ENCODE assay signal across 20 cellular contexts in the genomic region with DNA sequence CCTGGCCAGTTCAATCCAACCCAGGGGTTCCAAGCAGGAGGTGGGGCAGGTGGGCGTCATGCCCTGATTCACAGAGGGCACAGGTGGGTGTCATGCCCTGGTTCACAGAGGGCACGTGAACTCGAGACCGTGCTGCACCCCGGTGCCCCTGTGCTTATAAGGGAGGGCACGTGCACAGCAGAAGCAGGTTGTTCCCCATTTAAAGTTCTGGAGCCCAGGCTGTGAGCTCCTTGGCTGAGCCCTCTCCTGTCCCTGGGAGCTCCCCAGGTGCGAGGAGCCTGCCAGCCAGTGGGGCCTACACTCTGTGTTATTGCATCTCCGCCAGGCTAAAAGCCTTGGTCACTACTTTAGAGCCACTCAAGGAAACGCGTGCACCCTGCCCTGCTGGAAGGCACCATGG. TPM values are rescaled to one million over a fixed set of nuclear protein-coding genes. Genes with fewer than 3 reads are reported as not detected.
DNase-seq lines count a peak whose midpoint lies in the region; ATAC-seq and TF ChIP-seq lines count a peak whose summit lies in the region.
"Had no signal": no experiment of that assay in that cellular context is flagged by ENCODE, and none has a peak within 500 bp of the region (broad histone marks: within the 10 kb centered on the region; RNA-seq: fewer than 3 reads in every experiment).

No MANE protein-coding gene starts in this region.

- H3K9me3 Mint-ChIP-seq in natural killer cell treated with Interleukin-12 subunit alpha and Interleukin-12 subunit beta and Interleukin-15 and Interleukin-18, amount 100 ng/mL, for 72 hours = no peaks in the 10 kb centered on the region
- H3K9me3 Mint-ChIP-seq in natural killer cell (no peaks in the 10 kb centered on the region), glutamatergic neuron (ENCODE audit: unreplicated experiment) (peaks cover 3% of the 10 kb centered on the region), osteocyte (ENCODE audit: unreplicated experiment) (no peaks in the 10 kb centered on the region)
- H3K9me3 Mint-ChIP-seq in effector memory CD8-positive, alpha-beta T cell = no peaks in the 10 kb centered on the region
- H3K9me3 Mint-ChIP-seq: CD4-positive, alpha-beta memory T cell; HFFc6 had no signal

- H3K27me3 Mint-ChIP-seq in natural killer cell treated with Interleukin-12 subunit alpha and Interleukin-12 subunit beta and Interleukin-15 and Interleukin-18, amount 100 ng/mL, for 72 hours = peaks cover 14 to 20% of the 10 kb centered on the region in 2 donors
- H3K27me3 Mint-ChIP-seq in natural killer cell (ENCODE audit: low read depth in 2 of 2) = peaks cover 25 to 27% of the 10 kb centered on the region in 2 donors
- H3K27me3 Mint-ChIP-seq in glutamatergic neuron (ENCODE audit: unreplicated experiment) = peaks cover 17% of the 10 kb centered on the region
- H3K27me3 Mint-ChIP-seq in osteocyte (ENCODE audit: unreplicated experiment) = peaks cover 29% of the 10 kb centered on the region
- H3K27me3 Mint-ChIP-seq in effector memory CD8-positive, alpha-beta T cell = peaks cover 51 to 81% of the 10 kb centered on the region in 2 donors

- intact Hi-C loops in natural killer cell (cut with micrococcal nuclease) = no loop called here

- TF ChIP-seq CTCF in natural killer cell (IDR thresholded peaks at IDR 0.05) (no peak), glutamatergic neuron (IDR thresholded peaks at IDR 0.05; ENCODE audit: partially characterized antibody, unreplicated experiment) (no peak), osteocyte (IDR thresholded peaks at IDR 0.05) (no peak)

- H3K4me3 Mint-ChIP-seq in natural killer cell treated with Interleukin-12 subunit alpha and Interleukin-12 subunit beta and Interleukin-15 and Interleukin-18, amount 100 ng/mL, for 72 hours = no peak overlapping the region
- H3K4me3 Mint-ChIP-seq in natural killer cell = no peak overlapping the region
- H3K4me3 Mint-ChIP-seq in glutamatergic neuron (ENCODE audit: unreplicated experiment) = no peak overlapping the region
- no peak overlapping the region for H3K4me3 Mint-ChIP-seq in osteocyte (ENCODE audit: unreplicated experiment)
- no peak overlapping the region for H3K4me3 Mint-ChIP-seq in effector memory CD8-positive, alpha-beta T cell
- H3K4me3 Mint-ChIP-seq: CD4-positive, alpha-beta memory T cell; HFFc6 had no signal

- no peak overlapping the region for H3K27ac Mint-ChIP-seq in natural killer cell treated with Interleukin-12 subunit alpha and Interleukin-12 subunit beta and Interleukin-15 and Interleukin-18, amount 100 ng/mL, for 72 hours
- H3K27ac Mint-ChIP-seq in natural killer cell = no peak overlapping the region
- H3K27ac Mint-ChIP-seq in glutamatergic neuron (ENCODE audit: unreplicated experiment) = no peak overlapping the region
- peak overlapping the region; percentile 1 for H3K27ac Mint-ChIP-seq in osteocyte (ENCODE audit: unreplicated experiment)
- no peak overlapping the region for H3K27ac Mint-ChIP-seq in effector memory CD8-positive, alpha-beta T cell
- H3K27ac Mint-ChIP-seq: CD4-positive, alpha-beta memory T cell; HFFc6 had no signal

- no peak for ATAC-seq in natural killer cell treated with Interleukin-12 subunit alpha and Interleukin-12 subunit beta and Interleukin-15 and Interleukin-18, amount 100 ng/mL, for 72 hours
- ATAC-seq in natural killer cell (no peak), GM19351 (IDR thresholded peaks at IDR 0.05; ENCODE audit: unreplicated experiment) (no peak), HG02885 (IDR thresholded peaks at IDR 0.05; ENCODE audit: poor library complexity, unreplicated experiment) (no peak)
- ATAC-seq in effector memory CD8-positive, alpha-beta T cell (replicated peaks) = no peak

- H3K4me1 Mint-ChIP-seq in natural killer cell treated with Interleukin-12 subunit alpha and Interleukin-12 subunit beta and Interleukin-15 and Interleukin-18, amount 100 ng/mL, for 72 hours (ENCODE audit: low read depth in 2 of 2) = no peaks in the 10 kb centered on the region
- no peaks in the 10 kb centered on the region for H3K4me1 Mint-ChIP-seq in natural killer cell
- peaks cover 23% of the 10 kb centered on the region for H3K4me1 Mint-ChIP-seq in glutamatergic neuron (ENCODE audit: low read depth, unreplicated experiment)
- peaks cover 41% of the 10 kb centered on the region for H3K4me1 Mint-ChIP-seq in osteocyte (ENCODE audit: unreplicated experiment)
- H3K4me1 Mint-ChIP-seq in effector memory CD8-positive, alpha-beta T cell (ENCODE audit: low read depth in 2 of 2) = peaks cover 0 to 4% of the 10 kb centered on the region in 2 donors
- H3K4me1 Mint-ChIP-seq: CD4-positive, alpha-beta memory T cell had no signal

- H3K36me3 Mint-ChIP-seq in natural killer cell treated with Interleukin-12 subunit alpha and Interleukin-12 subunit beta and Interleukin-15 and Interleukin-18, amount 100 ng/mL, for 72 hours = no peaks in the 10 kb centered on the region
- H3K36me3 Mint-ChIP-seq in natural killer cell (no peaks in the 10 kb centered on the region), glutamatergic neuron (ENCODE audit: unreplicated experiment) (no peaks in the 10 kb centered on the region), osteocyte (ENCODE audit: unreplicated experiment) (no peaks in the 10 kb centered on the region)
- H3K36me3 Mint-ChIP-seq in effector memory CD8-positive, alpha-beta T cell (ENCODE audit: insufficient read depth) = peaks cover 3% of the 10 kb centered on the region
- H3K36me3 Mint-ChIP-seq: CD4-positive, alpha-beta memory T cell had no signal

- peak; percentile 48 for DNase-seq in natural killer cell treated with Interleukin-12 subunit alpha and Interleukin-12 subunit beta and Interleukin-15 and Interleukin-18, amount 100 ng/mL, for 72 hours (ENCODE audit: low spot score)
- DNase-seq in natural killer cell (no peak), glutamatergic neuron (peak; percentile 8), osteocyte (ENCODE audit: extremely low spot score, unreplicated experiment) (no peak), DMS79 treated with DMSO at 0.1 percent for 48 hours (lab: John Stamatoyannopoulos, UW) (no peak)
- DNase-seq in effector memory CD8-positive, alpha-beta T cell = no peak
- DNase-seq: CD4-positive, alpha-beta memory T cell; COR-L47; DMS53; HFFc6; MM.1S; NCI-H1694; NCI-H2029 treated with DMSO at 0.1 percent for 48 hours; NCI-H446 treated with DMSO at 0.1 percent for 48 hours; NCI-H526 treated with DMSO at 0.1 percent for 48 hours; RPMI8226; SHP77 had no signal

RNA-seq across cellular contexts. Expression of a gene that starts 3.2 kb away (rescaled TPM):
- total RNA-seq in natural killer cell treated with Interleukin-12 subunit alpha and Interleukin-12 subunit beta and Interleukin-15 and Interleukin-18, amount 100 ng/mL, for 72 hours = not detected
- total RNA-seq in natural killer cell (not detected), glutamatergic neuron (ENCODE audit: unreplicated experiment) (0.27 TPM), osteocyte (10.3 and 10.7 TPM in 2 replicates)
- total RNA-seq: CD4-positive, alpha-beta memory T cell had no signal

RNA-seq across cellular contexts. Expression of a gene that starts 9.1 kb away (rescaled TPM):
- total RNA-seq in natural killer cell treated with Interleukin-12 subunit alpha and Interleukin-12 subunit beta and Interleukin-15 and Interleukin-18, amount 100 ng/mL, for 72 hours = not detected
- total RNA-seq in natural killer cell (not detected), glutamatergic neuron (ENCODE audit: unreplicated experiment) (0.17 TPM), osteocyte (0.26 and 0.54 TPM in 2 replicates)
- total RNA-seq: CD4-positive, alpha-beta memory T cell; GM23248 had no signal

Comparison
In these comparisons a context has a peak if more than half of its experiments do, and no peak if none do; other contexts are left out.
1. DNase-seq: peak in natural killer cell treated with Interleukin-12 subunit alpha and Interleukin-12 subunit beta and Interleukin-15 and Interleukin-18, amount 100 ng/mL, for 72 hours (single experiment) and glutamatergic neuron (single experiment); none in natural killer cell (single experiment), osteocyte (single experiment), DMS79 treated with DMSO at 0.1 percent for 48 hours (single experiment) and effector memory CD8-positive, alpha-beta T cell (0 of 3).